In the genomic region with DNA sequence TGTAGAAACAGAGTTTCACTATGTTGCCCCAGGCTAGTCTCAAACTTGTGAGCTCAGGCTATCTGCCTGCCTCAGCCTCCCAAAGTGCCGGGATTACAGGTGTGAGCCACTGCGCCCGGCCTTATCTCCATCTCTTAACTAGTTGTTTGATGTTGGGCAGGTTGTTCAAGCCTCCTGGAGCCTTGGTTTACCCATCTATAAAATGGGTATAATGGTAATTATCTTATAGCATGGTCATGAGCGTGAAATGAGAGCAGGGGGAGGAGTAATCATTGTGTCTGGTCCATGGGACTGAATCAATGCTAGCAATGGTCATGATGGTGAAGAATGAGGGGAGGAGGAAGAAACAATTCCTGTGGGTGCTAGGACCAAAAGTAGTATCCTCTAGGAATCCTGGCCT, we compare ENCODE assay signal across 10 cellular contexts. TPM values are rescaled to one million over a fixed set of nuclear protein-coding genes. Genes with fewer than 3 reads are reported as not detected.
DNase-seq lines count a peak whose midpoint lies in the region; ATAC-seq, FAIRE-seq and TF ChIP-seq lines count a peak whose summit lies in the region.
"Had no signal": no experiment of that assay in that cellular context is flagged by ENCODE, and none has a peak within 500 bp of the region (broad histone marks: within the 10 kb centered on the region; RNA-seq: fewer than 3 reads in every experiment).

No MANE protein-coding gene starts in this region.

- peak overlapping the region; percentile 82 for H3K14ac ChIP-seq in IMR-90 (replicated peaks; ENCODE audit: low read depth, low read length)

- H3K18ac ChIP-seq in IMR-90 (ENCODE audit: low read depth, low read length): peak overlapping the region; percentile 44; the same call in 1 of the 2 replicates

- no peaks in the 10 kb centered on the region for H3K27me3 Mint-ChIP-seq in nephron (ENCODE audit: low read depth)
- H3K27me3 Mint-ChIP-seq: brain had no signal

- H2BK120ac ChIP-seq in IMR-90 (ENCODE audit: low read depth, low read length): peak overlapping the region; percentile 11; the same call in 1 of the 2 replicates

- DNase-seq in IMR-90: no peak
- DNase-seq in adipocyte (ENCODE audit: low read depth): no peak
- no peak for DNase-seq in AG08395 (ENCODE audit: low spot score)
- no peak for DNase-seq in H54 (ENCODE audit: insufficient read length, low spot score)
- DNase-seq in H4 (ENCODE audit: low spot score): no peak
- DNase-seq: NCI-H146 had no signal

- peaks cover 15% of the 10 kb centered on the region for H3K36me3 Mint-ChIP-seq in nephron (ENCODE audit: low read depth)
- H3K36me3 Mint-ChIP-seq: brain had no signal

- dilution Hi-C loops in IMR-90 (cut with HindIII; ENCODE audit: low sequenced_read_pairs, unreplicated experiment): no loop called here

- peak overlapping the region; percentile 76 to 90 (median 78) for H3K27ac Mint-ChIP-seq in nephron

- no peak overlapping the region for H2AFZ ChIP-seq in IMR-90 (replicated peaks; ENCODE audit: low read length, poor library complexity)

- H3K27ac ChIP-seq in BLaER1: peak overlapping the region; percentile 27; the same call in 1 of the 2 replicates
- H3K27ac ChIP-seq in IMR-90 (ENCODE audit: insufficient read depth, low read length): peak overlapping the region; percentile 28

- 0 out of 2 replicates have a peak overlapping the region, but pooled peaks have one; percentile 10 for H4K91ac ChIP-seq in IMR-90 (ENCODE audit: insufficient read depth, low read depth, low read length)

- peak overlapping the region; percentile 96 for H2AK5ac ChIP-seq in IMR-90 (ENCODE audit: low read depth, low read length)

- no peak for TF ChIP-seq RAD21 in IMR-90 (IDR thresholded peaks at IDR 0.05; ENCODE audit: low read length)

- POLR2A ChIA-PET in IMR-90 (lab: Charles Lee; ENCODE audit: unreplicated experiment): no interaction called here

- H3K9ac ChIP-seq in BLaER1 (peak overlapping the region; percentile 48), IMR-90 (ENCODE audit: low read depth, low read length) (peak overlapping the region; percentile 36; the same call in 1 of the 2 replicates), adipocyte (ENCODE audit: low read length) (peak overlapping the region; percentile 57)

- CTCF ChIA-PET in IMR-90 (lab: Yijun Ruan, JAX): interaction anchor here (0.7 kb wide), 1 partner anchor 567 kb away, joined by 3 read pairs; no protein-coding TSS in a partner anchor

- BruUV-seq in IMR-90 (replicated peaks; lab: Mats Ljungman, UMichigan): no TSS peak

- H3K4me1 ChIP-seq in BLaER1 (peaks cover 100% of the 10 kb centered on the region), IMR-90 (ENCODE audit: control insufficient read depth, insufficient read depth, low read length) (peaks cover 53% of the 10 kb centered on the region), adipocyte (ENCODE audit: control insufficient read depth, insufficient read depth, low read length) (peaks cover 42% of the 10 kb centered on the region)

- intact Hi-C loops in IMR-90 (cut with micrococcal nuclease): no loop called here

- no peak overlapping the region for H4K5ac ChIP-seq in IMR-90 (ENCODE audit: low read depth, low read length)

- H3K4me3 Mint-ChIP-seq in nephron: no peak overlapping the region

- H3K4ac ChIP-seq in IMR-90 (ENCODE audit: low read depth, low read length): peak overlapping the region; percentile 87; the same call in 1 of the 2 replicates

- peak overlapping the region; percentile 75 for H2BK20ac ChIP-seq in IMR-90 (ENCODE audit: low read depth, low read length)

- H4K20me1 ChIP-seq in BLaER1: peaks cover 99% of the 10 kb centered on the region
- peaks cover 94% of the 10 kb centered on the region for H4K20me1 ChIP-seq in IMR-90 (ENCODE audit: insufficient read depth, low read length)

- no peak for TF ChIP-seq CTCF in IMR-90 (conservative IDR thresholded peaks at IDR 0.05; ENCODE audit: low read depth, low read length)
- no peak for TF ChIP-seq CTCF in nephron (IDR thresholded peaks at IDR 0.05; ENCODE audit: unreplicated experiment in 3 of 3)

- H3K56ac ChIP-seq in IMR-90 (ENCODE audit: extremely low read depth, insufficient read depth, low read length): no peak overlapping the region

- no peak for FAIRE-seq in H54 (lab: Jason Lieb, UNC)

- H3K9me3 ChIP-seq in BLaER1: no peaks in the 10 kb centered on the region
- H3K9me3 ChIP-seq in IMR-90 (ENCODE audit: control insufficient read depth, insufficient read depth, low read length): no peaks in the 10 kb centered on the region
- H3K9me3 ChIP-seq in adipocyte (ENCODE audit: control insufficient read depth, low read length): no peaks in the 10 kb centered on the region

- peaks cover 43% of the 10 kb centered on the region for H3K4me1 Mint-ChIP-seq in nephron

- H3K23ac ChIP-seq in IMR-90 (ENCODE audit: low read depth, low read length): peak overlapping the region; percentile 79; the same call in 1 of the 2 replicates

- H3K9me3 Mint-ChIP-seq in nephron: no peaks in the 10 kb centered on the region
- H3K9me3 Mint-ChIP-seq: brain had no signal

- H3K4me3 ChIP-seq in BLaER1 (no peak overlapping the region), IMR-90 (ENCODE audit: insufficient read depth, low read depth, low read length) (no peak overlapping the region), adipocyte (ENCODE audit: low read length) (peak overlapping the region; percentile 18)

- WGBS in IMR-90 (ENCODE audit: extremely low coverage in 2 of 2, insufficient read length in 1 of 2), 2 experiments: 100% methylated on average over 1 of the region's 4 CpGs; no CpG with 5 or more reads in 1 of the 2 experiments

- no peak for ATAC-seq in IMR-90 (ENCODE audit: low read depth)
- ATAC-seq in HG03565 (IDR thresholded peaks at IDR 0.05; ENCODE audit: unreplicated experiment): no peak

- H3K4me2 ChIP-seq in BLaER1: peak overlapping the region; percentile 94
- peak overlapping the region; percentile 59; the same call in 1 of the 2 replicates for H3K4me2 ChIP-seq in IMR-90 (ENCODE audit: low read depth, low read length)

- H3K27me3 ChIP-seq in BLaER1 (no peaks in the 10 kb centered on the region), IMR-90 (ENCODE audit: control insufficient read depth, insufficient read depth, low read length) (no peaks in the 10 kb centered on the region), adipocyte (replicated peaks; ENCODE audit: control insufficient read depth, insufficient read depth, low read length) (no peaks in the 10 kb centered on the region)

- H2BK15ac ChIP-seq in IMR-90 (ENCODE audit: low read depth, low read length): peak overlapping the region; percentile 12; the same call in 1 of the 3 replicates

- peaks cover 15 to 93% of the 10 kb centered on the region in 2 experiments; a peak in 3 of 4 replicates for H3K79me1 ChIP-seq in IMR-90 (ENCODE audit: low read depth in 1 of 2, low read length in 2 of 2)

- no peak overlapping the region for H2AK9ac ChIP-seq in IMR-90 (replicated peaks; ENCODE audit: low read depth, low read length, poor library complexity)

- H2BK5ac ChIP-seq in IMR-90 (ENCODE audit: low read depth, low read length, poor library complexity, severe bottlenecking): peak overlapping the region; percentile 43

- peaks cover 70% of the 10 kb centered on the region for H3K9me1 ChIP-seq in IMR-90 (ENCODE audit: insufficient read depth, low read length)

- TF ChIP-seq POLR2A in IMR-90 (IDR thresholded peaks at IDR 0.05; ENCODE audit: low read depth, low read length): no peak
- TF ChIP-seq POLR2A in H54 (IDR thresholded peaks at IDR 0.05; ENCODE audit: low read depth, low read length): no peak

- H4K8ac ChIP-seq in IMR-90 (ENCODE audit: low read depth in 2 of 2, low read length in 2 of 2): peak overlapping the region; percentile 0 to 65; a peak in 2 of 4 replicates

- H3K36me3 ChIP-seq in BLaER1 (peaks cover 38% of the 10 kb centered on the region), IMR-90 (ENCODE audit: control insufficient read depth, insufficient read depth, low read length) (peaks cover 50% of the 10 kb centered on the region), adipocyte (ENCODE audit: control insufficient read depth, insufficient read depth, low read length, severe bottlenecking) (peaks cover 26% of the 10 kb centered on the region)

- in situ Hi-C loops in IMR-90 (cut with MboI; ENCODE audit: low sequenced_read_pairs): no loop called here

TF ChIP-seq in IMR-90, 13 proteins besides CTCF, POLR2A, EP300 and RAD21:
- no peak for TF ChIP-seq CHD1 (IDR thresholded peaks at IDR 0.05; ENCODE audit: low read depth, low read length)
- no peak for TF ChIP-seq NFE2L2 (IDR thresholded peaks at IDR 0.05; ENCODE audit: low read depth, low read length)
- TF ChIP-seq, protein P1, sequence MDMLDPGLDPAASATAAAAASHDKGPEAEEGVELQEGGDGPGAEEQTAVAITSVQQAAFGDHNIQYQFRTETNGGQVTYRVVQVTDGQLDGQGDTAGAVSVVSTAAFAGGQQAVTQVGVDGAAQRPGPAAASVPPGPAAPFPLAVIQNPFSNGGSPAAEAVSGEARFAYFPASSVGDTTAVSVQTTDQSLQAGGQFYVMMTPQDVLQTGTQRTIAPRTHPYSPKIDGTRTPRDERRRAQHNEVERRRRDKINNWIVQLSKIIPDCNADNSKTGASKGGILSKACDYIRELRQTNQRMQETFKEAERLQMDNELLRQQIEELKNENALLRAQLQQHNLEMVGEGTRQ (IDR thresholded peaks at IDR 0.05; ENCODE audit: low read depth, low read length): no peak
- no peak for TF ChIP-seq FOS (IDR thresholded peaks at IDR 0.05; ENCODE audit: low read depth, low read length)
- TF ChIP-seq, protein P2, sequence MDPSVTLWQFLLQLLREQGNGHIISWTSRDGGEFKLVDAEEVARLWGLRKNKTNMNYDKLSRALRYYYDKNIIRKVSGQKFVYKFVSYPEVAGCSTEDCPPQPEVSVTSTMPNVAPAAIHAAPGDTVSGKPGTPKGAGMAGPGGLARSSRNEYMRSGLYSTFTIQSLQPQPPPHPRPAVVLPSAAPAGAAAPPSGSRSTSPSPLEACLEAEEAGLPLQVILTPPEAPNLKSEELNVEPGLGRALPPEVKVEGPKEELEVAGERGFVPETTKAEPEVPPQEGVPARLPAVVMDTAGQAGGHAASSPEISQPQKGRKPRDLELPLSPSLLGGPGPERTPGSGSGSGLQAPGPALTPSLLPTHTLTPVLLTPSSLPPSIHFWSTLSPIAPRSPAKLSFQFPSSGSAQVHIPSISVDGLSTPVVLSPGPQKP (IDR thresholded peaks at IDR 0.05; ENCODE audit: borderline replicate concordance, low read depth, low read length): no peak
- no peak for TF ChIP-seq RCOR1 (IDR thresholded peaks at IDR 0.05; ENCODE audit: insufficient replicate concordance, low read length)

RNA-seq across cellular contexts. Expression of gene SMAD3, which starts 32.0 kb away (rescaled TPM):
- total RNA-seq in IMR-90 (2012; rRNA removed): 71.0 and 71.1 TPM in 2 replicates
- 177 and 194 TPM in 2 replicates for polyA plus RNA-seq in IMR-90 (2012; rRNA removed)
- 153 and 181 TPM in 2 replicates for polyA plus RNA-seq in IMR-90 (2012; cell fraction: cytosol; rRNA removed)
- 378 and 409 TPM in 2 replicates for polyA plus RNA-seq in IMR-90 (2012; cell fraction: nucleus; rRNA removed; ENCODE audit: low replicate concordance)
- total RNA-seq in H4 (2014; rRNA removed; shearing (Covaris generic)): 31.6 and 38.5 TPM in 2 replicates
